Comparison of ENCODE assay signal across 1 cellular context in the genomic region with DNA sequence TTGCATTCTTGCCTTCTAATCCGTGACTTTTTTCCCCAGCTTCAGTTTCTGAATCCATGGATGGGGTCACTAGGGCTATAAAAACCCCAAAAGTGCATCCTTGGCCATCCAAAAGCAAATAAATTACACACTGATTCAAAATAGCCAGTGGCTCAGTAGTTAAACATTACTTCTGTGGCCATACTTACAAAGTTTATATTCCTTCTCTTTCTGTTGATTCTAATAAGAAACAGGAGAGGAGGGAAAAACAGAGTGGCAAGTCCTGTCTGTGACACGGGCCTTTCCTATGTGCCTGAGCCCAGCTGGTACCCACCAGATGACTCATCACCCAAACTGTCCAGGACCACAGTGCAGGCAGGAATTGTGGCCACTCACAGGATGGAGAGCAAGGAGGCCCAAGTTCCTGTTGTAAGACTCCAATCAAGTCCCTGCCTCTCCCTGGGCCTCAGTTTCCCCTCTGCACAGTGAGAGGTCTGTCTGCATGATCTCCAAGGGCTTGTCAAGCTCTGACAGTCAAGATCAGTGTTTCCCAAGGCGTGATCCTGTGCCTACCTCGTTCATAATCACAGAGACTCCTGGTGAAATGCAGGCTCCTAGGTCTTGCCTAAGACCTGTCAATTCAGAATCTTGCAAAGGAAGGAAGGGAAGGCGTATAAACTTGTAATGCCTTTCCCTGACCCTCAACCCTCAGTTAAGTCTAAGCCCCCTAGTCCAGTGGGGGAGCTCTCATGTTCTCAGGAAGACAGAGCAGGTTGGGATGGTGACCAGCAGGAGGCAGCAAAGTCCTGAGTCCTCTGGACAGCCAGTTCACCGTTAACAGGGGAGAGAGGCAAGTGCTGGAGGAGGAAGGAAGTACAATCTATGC.
TF ChIP-seq lines count a peak whose summit lies in the region.

No MANE protein-coding gene starts in this region.

TF ChIP-seq in K562, 482 proteins besides CTCF, POLR2A, EP300 and RAD21 (continues in another document):
- TF ChIP-seq MAZ (CRISPR knock-in tag; conservative IDR thresholded peaks at IDR 0.05 in 1 of 2, IDR thresholded peaks at IDR 0.05 in 1 of 2), result peak in 1 of 2 experiments; percentile 68; a peak in 2 of 4 replicates
- TF ChIP-seq ZBTB8A (IDR thresholded peaks at IDR 0.05; ENCODE audit: partially characterized antibody), result no peak
- TF ChIP-seq ZNF740 (CRISPR knock-in tag; IDR thresholded peaks at IDR 0.05), result peak; percentile 90
- peak in 1 of 2 experiments; percentile 60; a peak in 1 of 4 replicates for TF ChIP-seq ZNF740 (tag; IDR thresholded peaks at IDR 0.05)
- no peak for TF ChIP-seq CHAMP1 (IDR thresholded peaks at IDR 0.05)
- TF ChIP-seq, protein P1, sequence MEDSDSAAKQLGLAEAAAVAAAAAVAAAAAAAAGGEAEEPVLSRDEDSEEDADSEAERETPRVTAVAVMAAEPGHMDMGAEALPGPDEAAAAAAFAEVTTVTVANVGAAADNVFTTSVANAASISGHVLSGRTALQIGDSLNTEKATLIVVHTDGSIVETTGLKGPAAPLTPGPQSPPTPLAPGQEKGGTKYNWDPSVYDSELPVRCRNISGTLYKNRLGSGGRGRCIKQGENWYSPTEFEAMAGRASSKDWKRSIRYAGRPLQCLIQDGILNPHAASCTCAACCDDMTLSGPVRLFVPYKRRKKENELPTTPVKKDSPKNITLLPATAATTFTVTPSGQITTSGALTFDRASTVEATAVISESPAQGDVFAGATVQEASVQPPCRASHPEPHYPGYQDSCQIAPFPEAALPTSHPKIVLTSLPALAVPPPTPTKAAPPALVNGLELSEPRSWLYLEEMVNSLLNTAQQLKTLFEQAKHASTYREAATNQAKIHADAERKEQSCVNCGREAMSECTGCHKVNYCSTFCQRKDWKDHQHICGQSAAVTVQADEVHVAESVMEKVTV (CRISPR knock-in tag; IDR thresholded peaks at IDR 0.05), result peak; percentile 92
- TF ChIP-seq FOSL1 (tag; conservative IDR thresholded peaks at IDR 0.05), result no peak
- TF ChIP-seq MEF2D (tag; conservative IDR thresholded peaks at IDR 0.05; ENCODE audit: low read depth), result no peak
- TF ChIP-seq ZBTB5 (IDR thresholded peaks at IDR 0.05), result no peak
- peak; percentile 97 for TF ChIP-seq SMC3 (conservative IDR thresholded peaks at IDR 0.05; ENCODE audit: insufficient read depth, low read depth, low read length)
- TF ChIP-seq RBM22 (IDR thresholded peaks at IDR 0.05; ENCODE audit: low read depth, low read length, poor library complexity, severe bottlenecking), result no peak
- TF ChIP-seq POLR2B (IDR thresholded peaks at IDR 0.05; ENCODE audit: low read depth, partially characterized antibody), result no peak
- TF ChIP-seq FUS (optimal IDR thresholded peaks at IDR 0.05; ENCODE audit: low read depth, low read length), result no peak
- TF ChIP-seq TCFL5 (CRISPR knock-in tag; conservative IDR thresholded peaks at IDR 0.05), result no peak
- TF ChIP-seq ZNF41 (CRISPR knock-in tag; conservative IDR thresholded peaks at IDR 0.05), result peak; percentile 86
- no peak for TF ChIP-seq TCF7L2 (IDR thresholded peaks at IDR 0.05; ENCODE audit: low read depth, low read length)
- peak; percentile 55; the same call in 1 of the 2 replicates for TF ChIP-seq RB1 (IDR thresholded peaks at IDR 0.05; ENCODE audit: low read depth)
- no peak for TF ChIP-seq RBBP5 (IDR thresholded peaks at IDR 0.05; ENCODE audit: borderline replicate concordance, insufficient read depth, low read length, poor library complexity, severe bottlenecking)
- no peak for TF ChIP-seq KDM2B (CRISPR knock-in tag; IDR thresholded peaks at IDR 0.05)
- no peak for TF ChIP-seq SAP30 (IDR thresholded peaks at IDR 0.05; ENCODE audit: borderline replicate concordance, insufficient read depth, low read depth, low read length, poor library complexity, severe bottlenecking)
- peak; percentile 60 for TF ChIP-seq ZFP36 (IDR thresholded peaks at IDR 0.05; ENCODE audit: low read depth, low read length, partially characterized antibody)
- no peak for TF ChIP-seq ZSCAN32 (CRISPR knock-in tag; IDR thresholded peaks at IDR 0.05)
- no peak for TF ChIP-seq BCOR (IDR thresholded peaks at IDR 0.05)
- peak; percentile 54; the same call in 1 of the 2 replicates for TF ChIP-seq STAG1 (CRISPR knock-in tag; IDR thresholded peaks at IDR 0.05; ENCODE audit: borderline replicate concordance)
- TF ChIP-seq HDGF (IDR thresholded peaks at IDR 0.05), result peak; percentile 71; the same call in 1 of the 2 replicates
- TF ChIP-seq ARID2 (IDR thresholded peaks at IDR 0.05), result peak; percentile 91
- no peak for TF ChIP-seq MYNN (IDR thresholded peaks at IDR 0.05)
- no peak for TF ChIP-seq MYNN (CRISPR knock-in tag; IDR thresholded peaks at IDR 0.05)
- TF ChIP-seq ATF7 (IDR thresholded peaks at IDR 0.05), result 0 out of 2 replicates have a peak, but pooled peaks have one; percentile 15
- TF ChIP-seq ILF3 (IDR thresholded peaks at IDR 0.05; ENCODE audit: borderline replicate concordance), result no peak
- no peak for TF ChIP-seq ZC3H8 (IDR thresholded peaks at IDR 0.05)
- no peak for TF ChIP-seq TFE3 (CRISPR knock-in tag; IDR thresholded peaks at IDR 0.05)
- TF ChIP-seq, protein P2, sequence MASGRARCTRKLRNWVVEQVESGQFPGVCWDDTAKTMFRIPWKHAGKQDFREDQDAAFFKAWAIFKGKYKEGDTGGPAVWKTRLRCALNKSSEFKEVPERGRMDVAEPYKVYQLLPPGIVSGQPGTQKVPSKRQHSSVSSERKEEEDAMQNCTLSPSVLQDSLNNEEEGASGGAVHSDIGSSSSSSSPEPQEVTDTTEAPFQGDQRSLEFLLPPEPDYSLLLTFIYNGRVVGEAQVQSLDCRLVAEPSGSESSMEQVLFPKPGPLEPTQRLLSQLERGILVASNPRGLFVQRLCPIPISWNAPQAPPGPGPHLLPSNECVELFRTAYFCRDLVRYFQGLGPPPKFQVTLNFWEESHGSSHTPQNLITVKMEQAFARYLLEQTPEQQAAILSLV (tag; IDR thresholded peaks at IDR 0.05), result no peak
- TF ChIP-seq, protein P3, sequence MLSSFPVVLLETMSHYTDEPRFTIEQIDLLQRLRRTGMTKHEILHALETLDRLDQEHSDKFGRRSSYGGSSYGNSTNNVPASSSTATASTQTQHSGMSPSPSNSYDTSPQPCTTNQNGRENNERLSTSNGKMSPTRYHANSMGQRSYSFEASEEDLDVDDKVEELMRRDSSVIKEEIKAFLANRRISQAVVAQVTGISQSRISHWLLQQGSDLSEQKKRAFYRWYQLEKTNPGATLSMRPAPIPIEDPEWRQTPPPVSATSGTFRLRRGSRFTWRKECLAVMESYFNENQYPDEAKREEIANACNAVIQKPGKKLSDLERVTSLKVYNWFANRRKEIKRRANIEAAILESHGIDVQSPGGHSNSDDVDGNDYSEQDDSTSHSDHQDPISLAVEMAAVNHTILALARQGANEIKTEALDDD (IDR thresholded peaks at IDR 0.05), result 0 out of 2 replicates have a peak, but pooled peaks have one; percentile 15
- TF ChIP-seq ZBTB2 (IDR thresholded peaks at IDR 0.05), result no peak
- no peak for TF ChIP-seq SAFB (IDR thresholded peaks at IDR 0.05; ENCODE audit: borderline replicate concordance, low read depth, low read length)
- TF ChIP-seq, protein P4, sequence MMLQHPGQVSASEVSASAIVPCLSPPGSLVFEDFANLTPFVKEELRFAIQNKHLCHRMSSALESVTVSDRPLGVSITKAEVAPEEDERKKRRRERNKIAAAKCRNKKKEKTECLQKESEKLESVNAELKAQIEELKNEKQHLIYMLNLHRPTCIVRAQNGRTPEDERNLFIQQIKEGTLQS (IDR thresholded peaks at IDR 0.05), result 0 out of 2 replicates have a peak, but pooled peaks have one; percentile 13
- TF ChIP-seq, protein P4 (CRISPR knock-in tag; conservative IDR thresholded peaks at IDR 0.05), result no peak
- TF ChIP-seq CCNT2 (IDR thresholded peaks at IDR 0.05; ENCODE audit: borderline replicate concordance, extremely low read depth, insufficient read length, low read depth, low read length), result no peak
- TF ChIP-seq MED1 (CRISPR knock-in tag; IDR thresholded peaks at IDR 0.05; ENCODE audit: borderline replicate concordance), result no peak
- peak; percentile 51; the same call in 1 of the 2 replicates for TF ChIP-seq CC2D1A (IDR thresholded peaks at IDR 0.05)
- TF ChIP-seq, protein P5, sequence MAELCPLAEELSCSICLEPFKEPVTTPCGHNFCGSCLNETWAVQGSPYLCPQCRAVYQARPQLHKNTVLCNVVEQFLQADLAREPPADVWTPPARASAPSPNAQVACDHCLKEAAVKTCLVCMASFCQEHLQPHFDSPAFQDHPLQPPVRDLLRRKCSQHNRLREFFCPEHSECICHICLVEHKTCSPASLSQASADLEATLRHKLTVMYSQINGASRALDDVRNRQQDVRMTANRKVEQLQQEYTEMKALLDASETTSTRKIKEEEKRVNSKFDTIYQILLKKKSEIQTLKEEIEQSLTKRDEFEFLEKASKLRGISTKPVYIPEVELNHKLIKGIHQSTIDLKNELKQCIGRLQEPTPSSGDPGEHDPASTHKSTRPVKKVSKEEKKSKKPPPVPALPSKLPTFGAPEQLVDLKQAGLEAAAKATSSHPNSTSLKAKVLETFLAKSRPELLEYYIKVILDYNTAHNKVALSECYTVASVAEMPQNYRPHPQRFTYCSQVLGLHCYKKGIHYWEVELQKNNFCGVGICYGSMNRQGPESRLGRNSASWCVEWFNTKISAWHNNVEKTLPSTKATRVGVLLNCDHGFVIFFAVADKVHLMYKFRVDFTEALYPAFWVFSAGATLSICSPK (IDR thresholded peaks at IDR 0.05; ENCODE audit: borderline replicate concordance), result no peak
- TF ChIP-seq, protein P6, sequence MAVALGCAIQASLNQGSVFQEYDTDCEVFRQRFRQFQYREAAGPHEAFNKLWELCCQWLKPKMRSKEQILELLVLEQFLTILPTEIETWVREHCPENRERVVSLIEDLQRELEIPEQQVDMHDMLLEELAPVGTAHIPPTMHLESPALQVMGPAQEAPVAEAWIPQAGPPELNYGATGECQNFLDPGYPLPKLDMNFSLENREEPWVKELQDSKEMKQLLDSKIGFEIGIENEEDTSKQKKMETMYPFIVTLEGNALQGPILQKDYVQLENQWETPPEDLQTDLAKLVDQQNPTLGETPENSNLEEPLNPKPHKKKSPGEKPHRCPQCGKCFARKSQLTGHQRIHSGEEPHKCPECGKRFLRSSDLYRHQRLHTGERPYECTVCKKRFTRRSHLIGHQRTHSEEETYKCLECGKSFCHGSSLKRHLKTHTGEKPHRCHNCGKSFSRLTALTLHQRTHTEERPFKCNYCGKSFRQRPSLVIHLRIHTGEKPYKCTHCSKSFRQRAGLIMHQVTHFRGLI (CRISPR knock-in tag; IDR thresholded peaks at IDR 0.05), result no peak
